Comparison of ENCODE assay signal across 8 cellular contexts in the genomic region with DNA sequence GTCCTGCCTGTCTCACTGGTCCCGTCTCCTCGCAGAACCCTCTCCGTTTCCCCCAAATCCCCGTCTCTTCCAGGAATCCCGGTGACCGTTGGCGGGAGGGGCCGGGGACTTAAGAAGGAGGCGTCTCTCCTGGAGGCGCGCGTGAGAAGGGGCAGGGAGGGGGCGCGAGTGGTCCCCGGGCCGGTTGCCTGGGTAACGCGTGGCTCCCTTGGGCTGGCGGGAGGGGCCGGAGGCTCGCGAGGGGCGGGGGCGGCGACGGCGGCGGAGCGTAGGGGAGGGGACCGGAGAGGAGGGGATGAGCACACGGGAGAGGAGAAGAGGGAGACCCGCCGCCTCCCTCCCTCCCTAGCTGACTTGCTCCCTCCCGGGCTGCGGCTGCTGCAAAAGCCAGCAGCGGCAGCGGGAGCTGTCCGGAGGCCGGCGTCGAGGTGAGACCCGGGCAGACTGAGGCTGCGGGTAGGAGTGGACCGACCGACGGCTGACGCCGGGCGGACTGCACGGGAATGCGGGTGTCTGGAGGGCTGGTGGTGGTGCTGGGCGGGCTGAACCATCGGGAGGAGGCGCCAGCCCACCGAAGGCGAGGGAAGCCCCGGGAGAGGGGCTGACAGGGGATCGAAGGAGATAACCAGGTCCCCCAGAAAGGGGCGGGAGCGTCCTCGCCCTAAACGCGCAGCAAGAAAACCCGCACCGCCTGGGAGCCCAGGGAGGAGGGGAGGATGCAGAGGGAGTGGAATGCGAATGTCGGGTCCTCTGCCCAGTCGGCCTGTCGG. TPM values are rescaled to one million over a fixed set of nuclear protein-coding genes. Genes with fewer than 3 reads are reported as not detected.
DNase-seq lines count a peak whose midpoint lies in the region; ATAC-seq and TF ChIP-seq lines count a peak whose summit lies in the region.

TSS of gene PRRT2 (plus strand) at position 298 of the 770 bp plus-strand sequence. CDS start 862 bp downstream, outside the sequence.

- peaks cover 3% of the 10 kb centered on the region for H3K4me1 ChIP-seq in BE2C
- peaks cover 40% of the 10 kb centered on the region for H3K4me1 ChIP-seq in HUES64 (ENCODE audit: insufficient read depth, low read length)

- H3K9ac ChIP-seq in HUES64 (ENCODE audit: low read depth, low read length): peak within 1 kb of the TSS; percentile 43

- peak; percentile 84 for DNase-seq in BE2C
- DNase-seq in caudate nucleus (lab: John Stamatoyannopoulos, UW): peak in 50 of 61 donors; percentile 27 to 89 (median 66)
- DNase-seq in stimulated activated CD4-positive, alpha-beta T cell treated with anti-CD3 and anti-CD28 coated beads, Interleukin-4, amount 100 ng/mL, for 1 hour: peak; percentile 60

- ATAC-seq in SK-N-SH treated with all-trans-retinoic acid at 6 μM for 48 hours (peak; percentile 15), HG03378 (IDR thresholded peaks at IDR 0.05; ENCODE audit: unreplicated experiment) (no peak), GM19351 (IDR thresholded peaks at IDR 0.05; ENCODE audit: unreplicated experiment) (no peak)

- H3K9me3 ChIP-seq in BE2C: no peaks in the 10 kb centered on the region
- no peaks in the 10 kb centered on the region for H3K9me3 ChIP-seq in HUES64 (ENCODE audit: insufficient read depth, low read depth, low read length)

- H3K27me3 ChIP-seq in BE2C (no peaks in the 10 kb centered on the region), HUES64 (ENCODE audit: insufficient read depth, low read length) (no peaks in the 10 kb centered on the region), layer of hippocampus (ENCODE audit: control insufficient read depth, insufficient read depth, low read length) (no peaks in the 10 kb centered on the region)

- TF ChIP-seq CTCF in BE2C (IDR thresholded peaks at IDR 0.05; ENCODE audit: low read depth, low read length): no peak

- H3K27ac ChIP-seq in HUES64 (ENCODE audit: low read depth, low read length) (peak within 1 kb of the TSS; percentile 86; the same call in 1 of the 2 replicates), caudate nucleus (ENCODE audit: low read depth, low read length) (peak within 1 kb of the TSS; percentile 94), layer of hippocampus (ENCODE audit: low read depth, low read length) (peak within 1 kb of the TSS; percentile 94)

- H3K36me3 ChIP-seq in BE2C (peaks cover 24% of the 10 kb centered on the region), HUES64 (ENCODE audit: insufficient read depth, low read length) (peaks cover 21% of the 10 kb centered on the region)

- under 1% methylated on average over 65 of the region's 69 CpGs for WGBS in HUES64

- H3K4me3 ChIP-seq in BE2C (ENCODE audit: low read depth, low read length) (peak within 1 kb of the TSS; percentile 80), HUES64 (ENCODE audit: low read length) (peak within 1 kb of the TSS; percentile 77)

TF ChIP-seq in SK-N-SH treated with all-trans-retinoic acid at 6 μM for 48 hours, 23 proteins besides CTCF, POLR2A, EP300 and RAD21:
- TF ChIP-seq TSHZ2 (CRISPR knock-in tag; IDR thresholded peaks at IDR 0.05) (no peak), ZFP30 (CRISPR knock-in tag; IDR thresholded peaks at IDR 0.05) (no peak), ZC3H10 (CRISPR knock-in tag; IDR thresholded peaks at IDR 0.05) (no peak), ARNTL (CRISPR knock-in tag; IDR thresholded peaks at IDR 0.05; ENCODE audit: borderline replicate concordance, low read depth) (no peak), CSDC2 (CRISPR knock-in tag; IDR thresholded peaks at IDR 0.05) (no peak), BACH2 (CRISPR knock-in tag; IDR thresholded peaks at IDR 0.05; ENCODE audit: borderline replicate concordance) (no peak), SNAI2 (CRISPR knock-in tag; IDR thresholded peaks at IDR 0.05) (no peak), ZNF70 (CRISPR knock-in tag; IDR thresholded peaks at IDR 0.05) (no peak), POU6F1 (CRISPR knock-in tag; IDR thresholded peaks at IDR 0.05; ENCODE audit: borderline replicate concordance, low read depth) (no peak), GLIS3 (CRISPR knock-in tag; IDR thresholded peaks at IDR 0.05) (no peak), RARB (CRISPR knock-in tag; IDR thresholded peaks at IDR 0.05) (no peak), TCF4 (CRISPR knock-in tag; IDR thresholded peaks at IDR 0.05; ENCODE audit: borderline replicate concordance) (no peak), ZNF565 (CRISPR knock-in tag; conservative IDR thresholded peaks at IDR 0.05; ENCODE audit: low read depth) (no peak)

RNA-seq across cellular contexts. Expression of gene PRRT2, which starts in this region (rescaled TPM):
- 132 TPM for polyA plus RNA-seq in BE2C (2012; ENCODE audit: insufficient read depth, insufficient read length, low read depth)
- polyA plus RNA-seq in HUES64 (2013, experiment 1 of 2): 10.2 TPM
- 12.9 TPM for polyA plus RNA-seq in HUES64 (2013, experiment 2 of 2)
